In genomic region chr1:225446298-225446941, GRCh38 we compare ENCODE assay signal across 10 cellular contexts. TPM values are rescaled to one million over a fixed set of nuclear protein-coding genes. Genes with fewer than 3 reads are reported as not detected.
DNase-seq lines count a peak whose midpoint lies in the region; ATAC-seq and TF ChIP-seq lines count a peak whose summit lies in the region.
"Had no signal": no experiment of that assay in that cellular context is flagged by ENCODE, and none has a peak within 500 bp of the region (broad histone marks: within the 10 kb centered on the region; RNA-seq: fewer than 3 reads in every experiment).

No MANE protein-coding gene starts in this region.

- H3K4me1 ChIP-seq in DND-41 (ENCODE audit: insufficient read depth, low read length) (peaks cover 37% of the 10 kb centered on the region), PC-9 (replicated peaks; ENCODE audit: insufficient read depth) (peaks cover 72% of the 10 kb centered on the region), esophagus (ENCODE audit: control insufficient read depth in 2 of 2, insufficient read depth in 2 of 2, low read length in 1 of 2) (peaks cover 13 to 27% of the 10 kb centered on the region in 2 donors), smooth muscle cell (ENCODE audit: low read depth) (no peaks in the 10 kb centered on the region)

- H3K4me2 ChIP-seq in DND-41 (ENCODE audit: insufficient read depth, low read length) (no peak overlapping the region), PC-9 (peak overlapping the region; percentile 73), smooth muscle cell (no peak overlapping the region)

- 48 to 60% methylated on average over 9 of the region's 9 CpGs for WGBS in esophagus, 2 donors
- 50% methylated on average over 9 of the region's 9 CpGs for WGBS in smooth muscle cell (ENCODE audit: low lambda C conversion rate)

- H4K20me1 ChIP-seq in DND-41 (ENCODE audit: insufficient read depth, low read length) (no peaks in the 10 kb centered on the region), PC-9 (ENCODE audit: insufficient read depth) (no peaks in the 10 kb centered on the region), smooth muscle cell (ENCODE audit: low read depth) (no peaks in the 10 kb centered on the region)

- TF ChIP-seq CTCF in DND-41 (IDR thresholded peaks at IDR 0.05; ENCODE audit: borderline replicate concordance, extremely low read depth, low read length, poor library complexity, severe bottlenecking) (no peak), PC-9 (conservative IDR thresholded peaks at IDR 0.05) (no peak; the same call in 1 of the 2 replicates), smooth muscle cell (IDR thresholded peaks at IDR 0.05; ENCODE audit: borderline replicate concordance, insufficient read depth, poor library complexity, severe bottlenecking) (no peak), omental fat pad (IDR thresholded peaks at IDR 0.05) (no peak)

- 0 out of 2 replicates have a peak overlapping the region, but pooled peaks have one; percentile 52 for H3K9ac ChIP-seq in DND-41 (ENCODE audit: low read depth, low read length)
- H3K9ac ChIP-seq in smooth muscle cell (ENCODE audit: low read depth) = no peak overlapping the region

- peaks cover 63% of the 10 kb centered on the region for H3F3A ChIP-seq in PC-9 (ENCODE audit: insufficient read depth, low read depth)
- no peaks in the 10 kb centered on the region for H3F3A ChIP-seq in smooth muscle cell (ENCODE audit: low read depth)

- peak overlapping the region; percentile 90 for H3K27ac ChIP-seq in DND-41 (ENCODE audit: low read length)
- peak overlapping the region; percentile 95 for H3K27ac ChIP-seq in PC-9
- H3K27ac ChIP-seq in esophagus (ENCODE audit: low read depth in 2 of 2, low read length in 1 of 2) = peak overlapping the region; percentile 92 to 97
- H3K27ac ChIP-seq in smooth muscle cell (ENCODE audit: low read depth) = peak overlapping the region; percentile 29

- POLR2A ChIA-PET in PC-9 (lab: Charles Lee; ENCODE audit: unreplicated experiment) = interaction anchor here (0.5 to 1.2 kb wide), 6 partner anchors 8 to 340 kb away, joined by 3 to 22 read pairs (median 6); no protein-coding TSS in a partner anchor

- ATAC-seq in DND-41 (ENCODE audit: insufficient read depth, low read depth) (no peak), omental fat pad (ENCODE audit: low FRiP score) (no peak), sciatic nerve (no peak)

- H3K9me2 ChIP-seq in PC-9 (ENCODE audit: insufficient read depth) = no peaks in the 10 kb centered on the region

- peak overlapping the region; percentile 70; the same call in 1 of the 2 replicates for H2AFZ ChIP-seq in DND-41 (ENCODE audit: low read depth, low read length)
- H2AFZ ChIP-seq in PC-9 = no peak overlapping the region
- H2AFZ ChIP-seq in smooth muscle cell (ENCODE audit: low read depth) = no peak overlapping the region

- DNase-seq in DND-41 (no peak), PC-9 (peak in 1 of 2 experiments; percentile 55), smooth muscle cell (lab: John Stamatoyannopoulos, UW; ENCODE audit: unreplicated experiment) (no peak), omental fat pad (ENCODE audit: low spot score) (no peak), DMS53 treated with DMSO at 0.1 percent for 48 hours (lab: John Stamatoyannopoulos, UW; ENCODE audit: unreplicated experiment) (no peak), sciatic nerve (ENCODE audit: low spot score) (no peak), DMS53 (lab: John Stamatoyannopoulos, UW) (no peak)
- DNase-seq: NCI-H2029 treated with DMSO at 0.1 percent for 48 hours; stimulated activated naive CD4-positive, alpha-beta T cell treated with Interleukin-2 at 50 U/mL for 16 hours had no signal

- CTCF ChIA-PET in PC-9 (lab: Charles Lee) = interaction anchor here (0.7 to 1.2 kb wide), 3 partner anchors 19 to 618 kb away, joined by 3 to 4 read pairs (median 3); no protein-coding TSS in a partner anchor

- BruUV-seq in PC-9 (replicated peaks; lab: Mats Ljungman, UMichigan) = TSS peak; percentile 75

- H3K27me3 ChIP-seq in DND-41 (ENCODE audit: insufficient read depth, low read length, poor library complexity) (no peaks in the 10 kb centered on the region), PC-9 (ENCODE audit: insufficient read depth, low read depth) (no peaks in the 10 kb centered on the region), esophagus (ENCODE audit: control insufficient read depth in 1 of 2, insufficient read depth in 2 of 2, low read length in 2 of 2) (no peaks in the 10 kb centered on the region), smooth muscle cell (ENCODE audit: low read depth) (no peaks in the 10 kb centered on the region)

- H3K4me3 ChIP-seq in DND-41 (ENCODE audit: low read depth in 1 of 2, low read length in 2 of 2) = no peak overlapping the region
- H3K4me3 ChIP-seq in PC-9 = peak overlapping the region; percentile 30; the same call in 1 of the 2 replicates
- no peak overlapping the region for H3K4me3 ChIP-seq in esophagus (ENCODE audit: low read depth in 1 of 2, low read length in 2 of 2)
- H3K4me3 ChIP-seq in smooth muscle cell = no peak overlapping the region

- H3K9me3 ChIP-seq in DND-41 (ENCODE audit: insufficient read depth, low read length, severe bottlenecking) (no peaks in the 10 kb centered on the region), PC-9 (ENCODE audit: insufficient read depth, low read depth) (no peaks in the 10 kb centered on the region), esophagus (ENCODE audit: control insufficient read depth in 2 of 2, insufficient read depth in 1 of 2, low read depth in 1 of 2, low read length in 1 of 2) (no peaks in the 10 kb centered on the region), smooth muscle cell (replicated peaks; ENCODE audit: low read depth) (no peaks in the 10 kb centered on the region)

- H3K79me2 ChIP-seq in DND-41 (ENCODE audit: insufficient read depth, low read length) = no peaks in the 10 kb centered on the region
- H3K79me2 ChIP-seq in PC-9 (ENCODE audit: low read depth) = no peaks in the 10 kb centered on the region
- H3K79me2 ChIP-seq in smooth muscle cell (ENCODE audit: low read depth) = no peaks in the 10 kb centered on the region

- H3K36me3 ChIP-seq in DND-41 (ENCODE audit: insufficient read depth, low read length) (no peaks in the 10 kb centered on the region), PC-9 (ENCODE audit: low read depth) (no peaks in the 10 kb centered on the region), esophagus (ENCODE audit: control insufficient read depth in 2 of 2, insufficient read depth in 2 of 2, low read length in 1 of 2) (no peaks in the 10 kb centered on the region), smooth muscle cell (ENCODE audit: low read depth) (no peaks in the 10 kb centered on the region)

- intact Hi-C loops in PC-9 (cut with micrococcal nuclease; ENCODE audit: unreplicated experiment) = loop anchor here (1.0 to 5.0 kb wide), 2 partner anchors 14 to 1744 kb away; no protein-coding TSS in a partner anchor
- intact Hi-C loops in sciatic nerve (cut with DNase I) = no loop called here

RNA-seq across cellular contexts. Expression of gene LBR, which starts 18.6 kb away (rescaled TPM):
- total RNA-seq in PC-9 (2021) = 128 and 158 TPM in 2 replicates
- polyA plus RNA-seq in esophagus = 10 to 100 TPM; 18.0 to 21.0 TPM
- 33.4 and 43.6 TPM in 2 replicates for total RNA-seq in smooth muscle cell
- 16.6 and 24.8 TPM in 2 replicates for polyA plus RNA-seq in smooth muscle cell
- 10 to 100 TPM; 24.7 to 75.0 (median 46.5) TPM for total RNA-seq in omental fat pad
- 48.8 TPM for total RNA-seq in sciatic nerve

Comparison
In these comparisons a context has a peak if more than half of its experiments do, and no peak if none do; other contexts are left out.
1. H3K27ac ChIP-seq: peak in every context shown above with its lines; median percentile 95 in PC-9; 94 in esophagus; 90 in DND-41; 29 in smooth muscle cell.